Comparison of ENCODE assay signal across 1 cellular context in genomic region chr5:166493627-166494026, GRCh38.
TF ChIP-seq lines count a peak whose summit lies in the region.

No MANE protein-coding gene starts in this region.

TF ChIP-seq in H1, 55 proteins besides CTCF, POLR2A, EP300 and RAD21 (continued from another document):
- TF ChIP-seq TBP (IDR thresholded peaks at IDR 0.05; ENCODE audit: low read depth, low read length), result no peak
- no peak for TF ChIP-seq ZNF274 (IDR thresholded peaks at IDR 0.05; ENCODE audit: borderline replicate concordance, extremely low read depth, low read length)
